8 cellular contexts compared by ENCODE assay signal in genomic region chr20:53547664-53548239, GRCh38. TPM values are rescaled to one million over a fixed set of nuclear protein-coding genes. Genes with fewer than 3 reads are reported as not detected.
DNase-seq lines count a peak whose midpoint lies in the region; ATAC-seq and TF ChIP-seq lines count a peak whose summit lies in the region.

No MANE protein-coding gene starts in this region.

- H3K36me3 ChIP-seq in right lobe of liver (no peaks in the 10 kb centered on the region), thoracic aorta (no peaks in the 10 kb centered on the region)

- ATAC-seq in right lobe of liver (peak; percentile 84 to 92 (median 90)), thoracic aorta (ENCODE audit: insufficient number of reproducible peaks, low FRiP score, low read depth) (no peak), HG02870 (IDR thresholded peaks at IDR 0.05; ENCODE audit: unreplicated experiment) (no peak)

- TF ChIP-seq CTCF in AG04449 (IDR thresholded peaks at IDR 0.05; ENCODE audit: insufficient read depth, low read length, missing control alignments) (peak; percentile 63), GM12872 (IDR thresholded peaks at IDR 0.05; ENCODE audit: insufficient read depth, low read depth, low read length) (peak; percentile 68), coronary artery (IDR thresholded peaks at IDR 0.05) (peak; percentile 29), right lobe of liver (IDR thresholded peaks at IDR 0.05) (peak; percentile 83 to 92 (median 86)), thoracic aorta (IDR thresholded peaks at IDR 0.05) (peak; percentile 40)

- H3K4me1 ChIP-seq in right lobe of liver (peaks cover 0 to 6% (median 2%) of the 10 kb centered on the region in 4 donors), thoracic aorta (ENCODE audit: control insufficient read depth in 1 of 2, low read depth in 2 of 2) (no peaks in the 10 kb centered on the region)

- DNase-seq in AG04449 (ENCODE audit: low read depth, low spot score) (peak; percentile 29), NCI-H1417 treated with DMSO at 0.1 percent for 48 hours (lab: John Stamatoyannopoulos, UW) (peak; percentile 8), SKM-1 treated with dmso at 0.1 percent for 144 hours (lab: John Stamatoyannopoulos, UW; ENCODE audit: unreplicated experiment) (peak; percentile 69), coronary artery (ENCODE audit: low spot score) (no peak), right lobe of liver (peak in 1 of 3 donors; percentile 51), thoracic aorta (ENCODE audit: low spot score) (no peak)

- H3K27me3 ChIP-seq in right lobe of liver (no peaks in the 10 kb centered on the region), thoracic aorta (replicated peaks; ENCODE audit: insufficient read depth) (no peaks in the 10 kb centered on the region)

- intact Hi-C loops in right lobe of liver (cut with DNase I) = no loop called here

- H3K4me3 ChIP-seq in AG04449 (ENCODE audit: low read depth, low read length) = no peak overlapping the region
- no peak overlapping the region for H3K4me3 ChIP-seq in coronary artery
- H3K4me3 ChIP-seq in right lobe of liver = no peak overlapping the region
- H3K4me3 ChIP-seq in thoracic aorta = no peak overlapping the region

- CTCF ChIA-PET in AG04449 (lab: Yijun Ruan, JAX) = interaction anchor here (0.7 to 3.7 kb wide), 28 partner anchors 9 to 1443 kb away, joined by 3 to 35 read pairs (median 4); no protein-coding TSS in a partner anchor

- H3K9me3 ChIP-seq in right lobe of liver (no peaks in the 10 kb centered on the region), thoracic aorta (no peaks in the 10 kb centered on the region)

- H3K27ac ChIP-seq in coronary artery = no peak overlapping the region
- no peak overlapping the region for H3K27ac ChIP-seq in right lobe of liver
- no peak overlapping the region for H3K27ac ChIP-seq in thoracic aorta

- 28% methylated on average over 7 of the region's 7 CpGs for WGBS in right lobe of liver (ENCODE audit: insufficient coverage, low coverage, low lambda C conversion rate, missing lambda C conversion rate)

- TF ChIP-seq POLR2A in right lobe of liver (IDR thresholded peaks at IDR 0.05) = no peak

- POLR2A ChIA-PET in AG04449 (lab: Yijun Ruan, JAX) = no interaction called here

RNA-seq across cellular contexts. Expression of gene ZNF217, which starts 45.9 kb away (rescaled TPM):
- total RNA-seq in right lobe of liver (10 to 100 TPM; 11.3 to 27.1 (median 15.8) TPM), thoracic aorta (10 to 100 TPM; 12.5 to 21.4 TPM)

Comparison
In these comparisons a context has a peak if more than half of its experiments do, and no peak if none do; other contexts are left out.
1. DNase-seq: peak in AG04449 (single experiment), NCI-H1417 treated with DMSO at 0.1 percent for 48 hours (single experiment) and SKM-1 treated with dmso at 0.1 percent for 144 hours (single experiment); none in coronary artery (single experiment) and thoracic aorta (single experiment).
2. CTCF ChIP-seq: peak in every context shown above with its lines; median percentile 86 in right lobe of liver; 68 in GM12872; 63 in AG04449; 40 in thoracic aorta; 29 in coronary artery.
3. ATAC-seq: peak in right lobe of liver (4 of 4); none in thoracic aorta (single experiment) and HG02870 (single experiment).